In the genomic region with DNA sequence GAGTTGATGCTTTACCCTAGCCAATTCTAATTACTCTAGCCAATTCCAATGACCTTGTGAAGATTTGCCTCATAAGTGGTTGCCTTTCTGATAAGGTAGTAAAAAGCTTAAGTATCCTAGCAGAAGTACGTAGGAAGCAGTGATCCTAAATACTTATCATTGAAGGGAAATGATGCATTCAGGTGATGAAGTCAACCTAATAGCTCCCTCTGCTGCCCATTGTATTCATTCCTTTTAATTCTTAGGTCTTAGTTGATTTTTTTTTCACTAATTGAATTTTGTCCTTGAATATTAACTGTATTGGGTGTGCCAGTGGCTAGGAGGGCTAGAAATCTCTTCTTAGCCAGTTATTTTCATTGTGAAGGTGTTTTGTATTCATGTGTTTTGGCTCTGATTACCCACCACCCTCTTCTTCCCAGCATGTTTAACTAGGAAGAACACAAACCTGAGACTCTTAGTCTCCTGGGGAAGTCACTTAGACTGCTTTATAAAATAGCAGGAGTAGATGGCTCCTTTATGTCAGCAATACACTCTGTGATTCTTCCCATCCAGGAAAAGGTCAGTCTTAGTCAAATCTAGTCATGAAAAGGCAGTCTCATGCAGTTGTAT, we compare ENCODE assay signal across 8 cellular contexts. TPM values are rescaled to one million over a fixed set of nuclear protein-coding genes. Genes with fewer than 3 reads are reported as not detected.
DNase-seq lines count a peak whose midpoint lies in the region; ATAC-seq and TF ChIP-seq lines count a peak whose summit lies in the region.

No MANE protein-coding gene starts in this region.

- intact Hi-C loops in left lung (cut with DNase I): no loop called here

- no peaks in the 10 kb centered on the region for H3K27me3 ChIP-seq in left lung

- TF ChIP-seq CTCF in VCaP (conservative IDR thresholded peaks at IDR 0.05) (peak; percentile 78), left lung (IDR thresholded peaks at IDR 0.05) (peak in 1 of 2 donors; percentile 24)

- H3K36me3 ChIP-seq in left lung: peaks cover 0 to 22% of the 10 kb centered on the region in 2 donors

- H3K9me3 ChIP-seq in left lung: no peaks in the 10 kb centered on the region

- ATAC-seq in left lung: peak; percentile 71
- no peak for ATAC-seq in GM18867 (IDR thresholded peaks at IDR 0.05; ENCODE audit: unreplicated experiment)
- ATAC-seq in HG03045 (IDR thresholded peaks at IDR 0.05; ENCODE audit: unreplicated experiment): no peak
- no peak for ATAC-seq in GM21619 (IDR thresholded peaks at IDR 0.05; ENCODE audit: unreplicated experiment)

- DNase-seq in NCI-H2227 (lab: John Stamatoyannopoulos, UW; ENCODE audit: unreplicated experiment): peak; percentile 25
- no peak for DNase-seq in NCI-H2227 treated with DMSO at 0.1 percent for 48 hours (lab: John Stamatoyannopoulos, UW)
- DNase-seq in NCI-H1105 treated with DMSO at 0.1 percent for 48 hours (lab: John Stamatoyannopoulos, UW): peak; percentile 62
- DNase-seq in left lung: no peak

- H3K27ac ChIP-seq in VCaP (peak overlapping the region; percentile 15; the same call in 1 of the 2 replicates), left lung (no peak overlapping the region)

- H3K4me1 ChIP-seq in left lung: no peaks in the 10 kb centered on the region

- no peak overlapping the region for H3K4me3 ChIP-seq in left lung

RNA-seq across cellular contexts. Expression of gene PLEKHA8, which starts 46.3 kb away (rescaled TPM):
- total RNA-seq in left lung: 10 to 100 TPM in 1 of 2 donors, 1 to 10 TPM in 1; 9.8 to 13.2 TPM

RNA-seq across cellular contexts. Expression of gene FKBP14, which starts 48.0 kb away (rescaled TPM):
- total RNA-seq in left lung: 10 to 100 TPM; 26.7 to 32.6 TPM

Comparison
In these comparisons a context has a peak if more than half of its experiments do, and no peak if none do; other contexts are left out.
1. DNase-seq: peak in NCI-H2227 (single experiment) and NCI-H1105 treated with DMSO at 0.1 percent for 48 hours (single experiment); none in NCI-H2227 treated with DMSO at 0.1 percent for 48 hours (single experiment) and left lung (0 of 2).